In genomic region chr7:155228459-155228845, GRCh38 we compare ENCODE assay signal across 1 cellular context.
TF ChIP-seq lines count a peak whose summit lies in the region.

No MANE protein-coding gene starts in this region.

TF ChIP-seq in GM23338, 12 proteins besides CTCF, POLR2A, EP300 and RAD21 (continued from another document):
- TF ChIP-seq, protein P1, sequence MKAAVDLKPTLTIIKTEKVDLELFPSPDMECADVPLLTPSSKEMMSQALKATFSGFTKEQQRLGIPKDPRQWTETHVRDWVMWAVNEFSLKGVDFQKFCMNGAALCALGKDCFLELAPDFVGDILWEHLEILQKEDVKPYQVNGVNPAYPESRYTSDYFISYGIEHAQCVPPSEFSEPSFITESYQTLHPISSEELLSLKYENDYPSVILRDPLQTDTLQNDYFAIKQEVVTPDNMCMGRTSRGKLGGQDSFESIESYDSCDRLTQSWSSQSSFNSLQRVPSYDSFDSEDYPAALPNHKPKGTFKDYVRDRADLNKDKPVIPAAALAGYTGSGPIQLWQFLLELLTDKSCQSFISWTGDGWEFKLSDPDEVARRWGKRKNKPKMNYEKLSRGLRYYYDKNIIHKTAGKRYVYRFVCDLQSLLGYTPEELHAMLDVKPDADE (IDR thresholded peaks at IDR 0.05), result no peak
- TF ChIP-seq JUNB (IDR thresholded peaks at IDR 0.05; ENCODE audit: unreplicated experiment), result no peak
- no peak for TF ChIP-seq EZH2 (IDR thresholded peaks at IDR 0.05; ENCODE audit: low read depth, unreplicated experiment)
- TF ChIP-seq ZNF114 (CRISPR knock-in tag; IDR thresholded peaks at IDR 0.05), result no peak
- no peak for TF ChIP-seq POLR2AphosphoS5 (IDR thresholded peaks at IDR 0.05; ENCODE audit: low read depth)
